14 cellular contexts compared by ENCODE assay signal in genomic region chr2:121777699-121778058, GRCh38. TPM values are rescaled to one million over a fixed set of nuclear protein-coding genes. Genes with fewer than 3 reads are reported as not detected.
A peak's percentile ranks its signal among the peaks of the same experiment; 100 is the strongest.
DNase-seq lines count a peak whose midpoint lies in the region; ATAC-seq, FAIRE-seq and TF ChIP-seq lines count a peak whose summit lies in the region.
"Had no signal": no experiment of that assay in that cellular context is flagged by ENCODE, and none has a peak within 500 bp of the region (broad histone marks: within the 10 kb centered on the region; RNA-seq: fewer than 3 reads in every experiment).

No MANE protein-coding gene starts in this region.

- no peak for TF ChIP-seq POLR2A in erythroblast (IDR thresholded peaks at IDR 0.05; ENCODE audit: low read length)

- TF ChIP-seq CTCF in cardiac fibroblast (IDR thresholded peaks at IDR 0.05; ENCODE audit: low read depth, low read length), result no peak
- TF ChIP-seq CTCF in mesothelial cell of epicardium (IDR thresholded peaks at IDR 0.05; ENCODE audit: unreplicated experiment), result no peak

- no peaks in the 10 kb centered on the region for H3K36me3 Mint-ChIP-seq in mesothelial cell of epicardium
- no peaks in the 10 kb centered on the region for H3K36me3 Mint-ChIP-seq in activated T-helper 17 cell treated with anti-CD3 and anti-CD28 coated beads, Interleukin-2, amount 50 U/mL, for 72 hours (ENCODE audit: low read depth)
- H3K36me3 Mint-ChIP-seq: CD14-positive monocyte had no signal

- no peak for FAIRE-seq in frontal cortex (lab: Jason Lieb, UNC)
- FAIRE-seq: GM18507 had no signal

- ATAC-seq in activated T-helper 17 cell treated with anti-CD3 and anti-CD28 coated beads, Interleukin-2, amount 50 U/mL, for 72 hours (replicated peaks), result no peak
- ATAC-seq: HCT116 had no signal

- H3K4me1 Mint-ChIP-seq in mesothelial cell of epicardium, result peaks cover 20% of the 10 kb centered on the region
- H3K4me1 Mint-ChIP-seq in activated T-helper 17 cell treated with anti-CD3 and anti-CD28 coated beads, Interleukin-2, amount 50 U/mL, for 72 hours, result peaks cover 6% of the 10 kb centered on the region

- no peak overlapping the region for H3K4me3 Mint-ChIP-seq in mesothelial cell of epicardium
- no peak overlapping the region for H3K4me3 Mint-ChIP-seq in activated T-helper 17 cell treated with anti-CD3 and anti-CD28 coated beads, Interleukin-2, amount 50 U/mL, for 72 hours
- H3K4me3 Mint-ChIP-seq: CD14-positive monocyte had no signal

- peaks cover 1% of the 10 kb centered on the region for H3K27me3 Mint-ChIP-seq in mesothelial cell of epicardium (ENCODE audit: low read depth)
- H3K27me3 Mint-ChIP-seq in activated T-helper 17 cell treated with anti-CD3 and anti-CD28 coated beads, Interleukin-2, amount 50 U/mL, for 72 hours, result no peaks in the 10 kb centered on the region

- no peaks in the 10 kb centered on the region for H3K9me3 Mint-ChIP-seq in mesothelial cell of epicardium
- H3K9me3 Mint-ChIP-seq in activated T-helper 17 cell treated with anti-CD3 and anti-CD28 coated beads, Interleukin-2, amount 50 U/mL, for 72 hours, result no peaks in the 10 kb centered on the region
- H3K9me3 Mint-ChIP-seq: CD14-positive monocyte had no signal

- H3K4me3 ChIP-seq in cardiac fibroblast (replicated peaks in 1 of 2; ENCODE audit: low read depth in 2 of 2, low read length in 2 of 2), result no peak overlapping the region
- H3K4me3 ChIP-seq: esophagus squamous epithelium, suprapubic skin had no signal

- DNase-seq in HCEC 1CT (peak; percentile 47), NCI-H2196 treated with DMSO at 0.1 percent for 48 hours (lab: John Stamatoyannopoulos, UW; ENCODE audit: unreplicated experiment) (peak; percentile 28), cardiac fibroblast (ENCODE audit: low read depth in 2 of 2) (peak; percentile 55 to 71), mesothelial cell of epicardium (ENCODE audit: low spot score in 2 of 2, unreplicated experiment in 2 of 2) (no peak), erythroblast (lab: John Stamatoyannopoulos, UW) (no peak), frontal cortex (ENCODE audit: low spot score in 2 of 2) (no peak)
- DNase-seq: activated naive CD4-positive, alpha-beta T cell treated with Interleukin-2 at 50 U/mL for 16 hours; esophagus squamous epithelium; stimulated activated CD4-positive, alpha-beta T cell treated with anti-CD3 and anti-CD28 coated beads, Interleukin-12 subunit alpha, Interleukin-12 subunit beta, amount 100 ng/mL, for 4 hours had no signal

- peak overlapping the region; percentile 64 for H3K27ac Mint-ChIP-seq in mesothelial cell of epicardium
- no peak overlapping the region for H3K27ac Mint-ChIP-seq in activated T-helper 17 cell treated with anti-CD3 and anti-CD28 coated beads, Interleukin-2, amount 50 U/mL, for 72 hours
- H3K27ac Mint-ChIP-seq: CD14-positive monocyte had no signal

RNA-seq across cellular contexts. Expression of gene TSN, which starts 22.2 kb away (rescaled TPM):
- 60.4 to 63.4 TPM (median 63.1 TPM) in 3 replicates for total RNA-seq in mesothelial cell of epicardium
- total RNA-seq in activated T-helper 17 cell treated with anti-CD3 and anti-CD28 coated beads, Interleukin-2, amount 50 U/mL, for 72 hours, result 10 to 100 TPM; 33.7 to 80.7 TPM
- total RNA-seq in frontal cortex, result 74.2 TPM

RNA-seq across cellular contexts. Expression of gene NIFK, which starts 41.0 kb away (rescaled TPM):
- 46.6 to 54.2 TPM (median 50.7 TPM) in 3 replicates for total RNA-seq in mesothelial cell of epicardium
- 100 to 1,000 TPM; 103 to 146 TPM for total RNA-seq in activated T-helper 17 cell treated with anti-CD3 and anti-CD28 coated beads, Interleukin-2, amount 50 U/mL, for 72 hours
- total RNA-seq in frontal cortex, result 53.8 TPM

Comparison
In these comparisons a context has a peak if more than half of its experiments do, and no peak if none do; other contexts are left out.
1. DNase-seq: peak in HCEC 1CT (single experiment), NCI-H2196 treated with DMSO at 0.1 percent for 48 hours (single experiment) and cardiac fibroblast (2 of 2); none in mesothelial cell of epicardium (0 of 2), erythroblast (0 of 2) and frontal cortex (0 of 2).